Comparison of ENCODE assay signal across 9 cellular contexts in genomic region chr11:10414659-10415058, GRCh38. TPM values are rescaled to one million over a fixed set of nuclear protein-coding genes. Genes with fewer than 3 reads are reported as not detected.
DNase-seq lines count a peak whose midpoint lies in the region; ATAC-seq and TF ChIP-seq lines count a peak whose summit lies in the region.
"Had no signal": no experiment of that assay in that cellular context is flagged by ENCODE, and none has a peak within 500 bp of the region (broad histone marks: within the 10 kb centered on the region; RNA-seq: fewer than 3 reads in every experiment).

No MANE protein-coding gene starts in this region.

- H3K4me3 ChIP-seq in BLaER1 treated with 17β-estradiol and CSF1 and Interleukin-3, amounts not matched to agents 10 nM and 100 nM = peak overlapping the region; percentile 29 to 56 (median 42); a peak in 15 of 20 replicates
- no peak overlapping the region for H3K4me3 ChIP-seq in cardiac fibroblast (replicated peaks in 1 of 2; ENCODE audit: low read depth in 2 of 2, low read length in 2 of 2)
- H3K4me3 ChIP-seq: PC-9 had no signal

- TF ChIP-seq CTCF in cardiac fibroblast (IDR thresholded peaks at IDR 0.05; ENCODE audit: low read depth, low read length) = no peak

- H3K4me1 ChIP-seq in BLaER1 treated with 17β-estradiol and CSF1 and Interleukin-3, amounts not matched to agents 10 nM and 100 nM = peaks cover 58 to 82% (median 72%) of the 10 kb centered on the region in 10 experiments

- H3K36me3 ChIP-seq in BLaER1 treated with 17β-estradiol and CSF1 and Interleukin-3, amounts not matched to agents 10 nM and 100 nM = no peaks in the 10 kb centered on the region

- ATAC-seq in HG03159 (IDR thresholded peaks at IDR 0.05; ENCODE audit: unreplicated experiment) (no peak), HG03571 (IDR thresholded peaks at IDR 0.05; ENCODE audit: unreplicated experiment) (no peak)

- no peaks in the 10 kb centered on the region for H4K20me1 ChIP-seq in BLaER1 treated with 17β-estradiol and CSF1 and Interleukin-3, amounts not matched to agents 10 nM and 100 nM

- DNase-seq in M059J (ENCODE audit: low read depth) = peak; percentile 50
- peak; percentile 49 to 80 for DNase-seq in cardiac fibroblast (ENCODE audit: low read depth in 2 of 2)
- DNase-seq in midbrain (lab: John Stamatoyannopoulos, UW) = peak; percentile 16
- no peak for DNase-seq in NCI-H82 (lab: John Stamatoyannopoulos, UW)
- DNase-seq in activated effector memory CD4-positive, alpha-beta T cell treated with Interleukin-2 at 50 U/mL for 16 hours = no peak
- DNase-seq: PC-9 had no signal

- H3K4me2 ChIP-seq in BLaER1 treated with 17β-estradiol and CSF1 and Interleukin-3, amounts not matched to agents 10 nM and 100 nM = peak overlapping the region; percentile 84 to 94 (median 90)
- H3K4me2 ChIP-seq: PC-9 had no signal

- H3K9me3 ChIP-seq in BLaER1 treated with 17β-estradiol and CSF1 and Interleukin-3, amounts not matched to agents 10 nM and 100 nM (replicated peaks in 1 of 11) = no peaks in the 10 kb centered on the region

- H3K9ac ChIP-seq in BLaER1 treated with 17β-estradiol and CSF1 and Interleukin-3, amounts not matched to agents 10 nM and 100 nM = peak overlapping the region; percentile 70 to 81 (median 78); a peak in 21 of 22 replicates

- no peaks in the 10 kb centered on the region for H3K27me3 ChIP-seq in BLaER1 treated with 17β-estradiol and CSF1 and Interleukin-3, amounts not matched to agents 10 nM and 100 nM

- H3K27ac ChIP-seq in BLaER1 treated with 17β-estradiol and CSF1 and Interleukin-3, amounts not matched to agents 10 nM and 100 nM = peak overlapping the region; percentile 70 to 94 (median 87)
- H3K27ac ChIP-seq: PC-9 had no signal

RNA-seq across cellular contexts. Expression of gene AMPD3, which starts 40.4 kb away (rescaled TPM):
- 11.8 and 17.2 TPM in 2 replicates for total RNA-seq in M059J (2014; rRNA removed; shearing (Covaris generic))

Comparison
In these comparisons a context has a peak if more than half of its experiments do, and no peak if none do; other contexts are left out.
1. H3K4me3 ChIP-seq: peak in BLaER1 treated with 17β-estradiol and CSF1 and Interleukin-3, amounts not matched to agents 10 nM and 100 nM (10 of 10); none in cardiac fibroblast (0 of 2).
2. DNase-seq: peak in M059J (single experiment), cardiac fibroblast (2 of 2) and midbrain (single experiment); none in NCI-H82 (single experiment) and activated effector memory CD4-positive, alpha-beta T cell treated with Interleukin-2 at 50 U/mL for 16 hours (single experiment).